In the genomic region with DNA sequence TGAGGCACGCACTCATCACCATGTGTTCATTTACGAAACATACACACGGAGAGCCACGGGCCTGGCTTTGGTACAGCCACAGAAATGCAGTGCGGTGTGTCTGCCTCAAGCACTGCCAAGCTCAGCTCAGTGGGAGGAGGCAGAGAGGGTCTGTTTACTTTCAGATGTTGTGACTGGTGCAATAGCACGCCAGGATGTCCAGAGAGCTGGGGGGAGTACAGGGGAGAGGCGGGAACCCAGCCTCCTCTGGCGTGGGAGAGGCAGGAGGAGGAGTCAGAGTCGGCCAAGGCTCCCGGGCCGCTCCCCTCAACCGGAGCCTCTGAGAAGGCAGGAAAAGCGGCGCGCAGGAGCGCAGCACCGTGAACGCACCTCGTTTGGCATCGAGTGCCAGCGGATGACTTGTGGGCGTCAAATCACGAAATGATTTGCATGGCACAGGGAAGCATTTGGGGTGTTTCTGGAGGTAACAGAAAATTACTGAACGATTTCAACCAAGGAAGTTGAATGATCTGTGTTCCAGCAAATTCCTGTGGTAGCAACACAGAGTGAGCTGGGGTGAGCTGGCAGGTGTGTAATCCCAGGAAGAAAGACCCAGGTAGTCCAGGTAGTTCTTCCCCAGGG, we compare ENCODE assay signal across 8 cellular contexts.
A peak's percentile ranks its signal among the peaks of the same experiment; 100 is the strongest.
DNase-seq lines count a peak whose midpoint lies in the region; ATAC-seq and TF ChIP-seq lines count a peak whose summit lies in the region.

No MANE protein-coding gene starts in this region.

- H3K4me3 ChIP-seq in epithelial cell of proximal tubule (ENCODE audit: low read depth, low read length), result peak overlapping the region; percentile 33
- peak overlapping the region; percentile 23 for H3K4me3 ChIP-seq in ovary

- H3K36me3 ChIP-seq in ovary, result no peaks in the 10 kb centered on the region

- H3K4me3 Mint-ChIP-seq in natural killer cell, result no peak overlapping the region

- no peak for ATAC-seq in natural killer cell
- no peak for ATAC-seq in GM18520 (IDR thresholded peaks at IDR 0.05; ENCODE audit: unreplicated experiment)

- H3K27me3 ChIP-seq in ovary, result no peaks in the 10 kb centered on the region

- TF ChIP-seq POLR2A in ovary (IDR thresholded peaks at IDR 0.05), result peak; percentile 50

- 4 to 26% (median 11%) methylated on average over 24 of the region's 24 CpGs for WGBS in ovary, 3 donors

- TF ChIP-seq EP300 in ovary (IDR thresholded peaks at IDR 0.05), result no peak

- H3K27ac ChIP-seq in ovary, result no peak overlapping the region

- H3K4me1 Mint-ChIP-seq in natural killer cell, result peaks cover 8 to 9% of the 10 kb centered on the region in 2 donors

- intact Hi-C loops in ovary (cut with DNase I) (no loop called here), natural killer cell (cut with micrococcal nuclease) (no loop called here)

- peaks cover 3 to 8% of the 10 kb centered on the region in 2 donors for H3K27me3 Mint-ChIP-seq in natural killer cell (ENCODE audit: low read depth in 2 of 2)

- peaks cover 0 to 2% of the 10 kb centered on the region in 2 donors for H3K9me3 Mint-ChIP-seq in natural killer cell

- DNase-seq in EH (ENCODE audit: low read depth) (peak; percentile 93), NCI-H460 (ENCODE audit: extremely low read depth, low read depth) (peak; percentile 11), epithelial cell of proximal tubule (ENCODE audit: low read depth) (peak; percentile 16), ovary (peak; percentile 90 to 94 (median 92)), natural killer cell (no peak)
- DNase-seq in activated T-cell treated with anti-CD3 and anti-CD28 coated beads, Interleukin-2, amount 50 U/mL, for 1 hour, result no peak
- DNase-seq in activated CD4-positive, alpha-beta T cell treated with anti-CD3 and anti-CD28 coated beads for 4 hours, result no peak

- H3K27ac Mint-ChIP-seq in natural killer cell, result no peak overlapping the region

- no peak for TF ChIP-seq CTCF in epithelial cell of proximal tubule (conservative IDR thresholded peaks at IDR 0.05; ENCODE audit: low read depth, low read length)
- no peak for TF ChIP-seq CTCF in ovary (IDR thresholded peaks at IDR 0.05)
- no peak for TF ChIP-seq CTCF in natural killer cell (IDR thresholded peaks at IDR 0.05)

- no peaks in the 10 kb centered on the region for H3K36me3 Mint-ChIP-seq in natural killer cell

- peaks cover 4% of the 10 kb centered on the region for H3K4me1 ChIP-seq in ovary (ENCODE audit: insufficient read depth)

- no peaks in the 10 kb centered on the region for H3K9me3 ChIP-seq in ovary

Comparison
In these comparisons a context has a peak if more than half of its experiments do, and no peak if none do; other contexts are left out.
1. DNase-seq: peak in EH (single experiment), NCI-H460 (single experiment), epithelial cell of proximal tubule (single experiment) and ovary (5 of 5); none in activated T-cell treated with anti-CD3 and anti-CD28 coated beads, Interleukin-2, amount 50 U/mL, for 1 hour (single experiment), natural killer cell (single experiment) and activated CD4-positive, alpha-beta T cell treated with anti-CD3 and anti-CD28 coated beads for 4 hours (0 of 2).